Comparison of ENCODE assay signal across 16 cellular contexts in the genomic region with DNA sequence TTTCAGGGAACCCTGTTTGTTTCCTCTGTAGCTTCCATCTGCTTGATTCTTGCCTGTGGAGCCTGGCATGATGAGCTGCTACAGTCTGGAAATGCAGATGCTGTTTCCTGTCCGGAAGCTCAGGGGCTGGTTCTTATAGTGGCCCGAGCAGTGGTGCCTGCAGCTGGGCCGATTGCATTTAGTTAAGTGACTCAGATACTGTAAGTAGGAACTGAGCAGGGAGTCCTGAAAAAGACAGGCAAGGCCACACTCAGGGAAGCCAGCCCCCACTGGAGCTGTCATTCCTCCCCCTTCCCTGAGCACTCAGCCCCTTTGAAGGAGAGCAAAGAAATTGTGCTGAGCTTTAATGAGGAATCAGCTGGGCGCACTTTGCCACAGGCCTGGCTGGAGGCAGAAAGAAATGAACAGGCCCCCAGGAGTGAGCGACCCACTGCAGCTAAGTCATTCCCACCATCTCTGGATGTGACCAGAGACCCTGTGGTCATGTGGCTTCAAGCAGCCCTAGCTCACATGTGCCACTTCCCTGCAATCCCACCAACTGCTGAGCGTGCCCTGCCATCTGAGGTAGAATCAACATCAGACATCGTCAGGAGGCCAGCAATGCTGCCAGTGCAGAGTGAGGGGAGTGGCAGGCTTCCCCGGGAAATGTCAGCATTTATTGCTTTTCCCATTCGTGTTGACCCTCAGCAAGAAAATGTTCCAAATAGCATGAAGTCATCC.
DNase-seq lines count a peak whose midpoint lies in the region; ATAC-seq and TF ChIP-seq lines count a peak whose summit lies in the region.
"Had no signal": no experiment of that assay in that cellular context is flagged by ENCODE, and none has a peak within 500 bp of the region (broad histone marks: within the 10 kb centered on the region; RNA-seq: fewer than 3 reads in every experiment).

No MANE protein-coding gene starts in this region.

- H3K14ac ChIP-seq in mesenchymal stem cell (ENCODE audit: low read length in 2 of 2): no peak overlapping the region

- H3K9me3 ChIP-seq in mesenchymal stem cell (ENCODE audit: control insufficient read depth, low read length) (no peaks in the 10 kb centered on the region), uterus (no peaks in the 10 kb centered on the region)
- H3K9me3 ChIP-seq: gastrocnemius medialis had no signal

- no peak overlapping the region for H3K4ac ChIP-seq in mesenchymal stem cell (ENCODE audit: low read depth in 1 of 2, low read length in 2 of 2)

- no peak overlapping the region for H3K4me2 ChIP-seq in mesenchymal stem cell (ENCODE audit: low read length, poor library complexity, severe bottlenecking)

- intact Hi-C loops in Right ventricle myocardium inferior (cut with DNase I): no loop called here
- intact Hi-C loops in cardiac septum (cut with DNase I): no loop called here
- intact Hi-C loops in uterus (cut with DNase I; ENCODE audit: low total_unique reads): no loop called here

- DNase-seq in Right ventricle myocardium inferior (ENCODE audit: missing footprints) (no peak), cardiac septum (ENCODE audit: low spot score) (no peak), T1000 (lab: John Stamatoyannopoulos, UW) (peak; percentile 40), mesenchymal stem cell (peak; percentile 32), uterus (peak in 1 of 2 donors; percentile 16), LoVo (ENCODE audit: low spot score) (no peak), germinal center (ENCODE audit: low spot score) (no peak)
- DNase-seq: activated CD4-positive, alpha-beta memory T cell treated with anti-CD3 and anti-CD28 coated beads for 36 hours; activated effector memory CD4-positive, alpha-beta T cell treated with anti-CD3 and anti-CD28 coated beads, Interleukin-2, amount 50 U/mL, for 16 hours; effector memory CD8-positive, alpha-beta T cell; gastrocnemius medialis; kidney; naive thymus-derived CD4-positive, alpha-beta T cell; RPMI8226; T-helper 9 cell had no signal

- no peak overlapping the region for H4K91ac ChIP-seq in mesenchymal stem cell (ENCODE audit: low read length)

- no peak for TF ChIP-seq CTCF in uterus (IDR thresholded peaks at IDR 0.05)

- no peak overlapping the region for H2AFZ ChIP-seq in mesenchymal stem cell (ENCODE audit: low read depth, low read length)

- ATAC-seq in Right ventricle myocardium inferior: peak; percentile 21
- no peak for ATAC-seq in GM21423 (IDR thresholded peaks at IDR 0.05; ENCODE audit: unreplicated experiment)
- ATAC-seq: effector memory CD8-positive, alpha-beta T cell; gastrocnemius medialis; naive thymus-derived CD4-positive, alpha-beta T cell had no signal

- H3K27ac ChIP-seq in mesenchymal stem cell (ENCODE audit: low read length, poor library complexity, severe bottlenecking) (peak overlapping the region; percentile 68), uterus (peak overlapping the region; percentile 30 to 58)
- H3K27ac ChIP-seq: gastrocnemius medialis had no signal

- no peak overlapping the region for H2BK5ac ChIP-seq in mesenchymal stem cell (ENCODE audit: low read depth, low read length, poor library complexity, severe bottlenecking)

- no peak overlapping the region for H2AK5ac ChIP-seq in mesenchymal stem cell (ENCODE audit: low read length, severe bottlenecking)

- peaks cover 5% of the 10 kb centered on the region for H3K79me1 ChIP-seq in mesenchymal stem cell (replicated peaks; ENCODE audit: low read length, poor library complexity, severe bottlenecking)

- H3K4me1 ChIP-seq in mesenchymal stem cell (ENCODE audit: control insufficient read depth, insufficient read depth, low read depth, low read length) (peaks cover 15% of the 10 kb centered on the region), uterus (no peaks in the 10 kb centered on the region)
- H3K4me1 ChIP-seq: gastrocnemius medialis had no signal

- peak overlapping the region in 1 of 2 experiments; percentile 43 for H2BK12ac ChIP-seq in mesenchymal stem cell (ENCODE audit: low read length in 2 of 2)

- H3K9ac ChIP-seq in mesenchymal stem cell (ENCODE audit: low read length): no peak overlapping the region

- peak overlapping the region; percentile 3 to 4 for H3K18ac ChIP-seq in mesenchymal stem cell (ENCODE audit: low read depth in 1 of 2, low read length in 2 of 2)

- H3K23ac ChIP-seq in mesenchymal stem cell (ENCODE audit: low read length in 2 of 2): no peak overlapping the region

- H3K27me3 ChIP-seq in mesenchymal stem cell (ENCODE audit: control insufficient read depth in 1 of 2, insufficient read depth in 1 of 2, low read length in 2 of 2) (peaks cover 0 to 12% of the 10 kb centered on the region in 2 experiments), uterus (no peaks in the 10 kb centered on the region)
- H3K27me3 ChIP-seq: gastrocnemius medialis had no signal

- 63% methylated on average over 9 of the region's 9 CpGs for WGBS in mesenchymal stem cell

- no peak overlapping the region for H2BK15ac ChIP-seq in mesenchymal stem cell (ENCODE audit: low read depth, poor library complexity, severe bottlenecking)

- TF ChIP-seq POLR2A in uterus (IDR thresholded peaks at IDR 0.05): no peak

- H2BK120ac ChIP-seq in mesenchymal stem cell (ENCODE audit: low read depth, low read length): no peak overlapping the region

- H3K4me3 ChIP-seq in mesenchymal stem cell (ENCODE audit: insufficient read depth in 1 of 2, low read depth in 1 of 2, low read length in 2 of 2): no peak overlapping the region
- no peak overlapping the region for H3K4me3 ChIP-seq in uterus
- H3K4me3 ChIP-seq: gastrocnemius medialis had no signal

- H4K8ac ChIP-seq in mesenchymal stem cell (ENCODE audit: low read length): peak overlapping the region; percentile 35

- H3K36me3 ChIP-seq in mesenchymal stem cell (ENCODE audit: control insufficient read depth in 1 of 2, insufficient read depth in 2 of 2, low read depth in 1 of 2, low read length in 2 of 2) (peaks cover 0 to 3% of the 10 kb centered on the region in 2 experiments), uterus (no peaks in the 10 kb centered on the region)
- H3K36me3 ChIP-seq: gastrocnemius medialis had no signal

Comparison
In these comparisons a context has a peak if more than half of its experiments do, and no peak if none do; other contexts are left out.
1. DNase-seq: peak in T1000 (single experiment) and mesenchymal stem cell (single experiment); none in Right ventricle myocardium inferior (single experiment), cardiac septum (single experiment), LoVo (single experiment) and germinal center (single experiment).